ENCODE assay signal across 8 cellular contexts in genomic region chr2:84077504-84077903, GRCh38.
DNase-seq lines count a peak whose midpoint lies in the region; ATAC-seq and TF ChIP-seq lines count a peak whose summit lies in the region.

No MANE protein-coding gene starts in this region.

- no peaks in the 10 kb centered on the region for H4K20me1 ChIP-seq in neural progenitor cell (ENCODE audit: low read depth)

- H3K27me3 ChIP-seq in neural progenitor cell, result no peaks in the 10 kb centered on the region
- H3K27me3 ChIP-seq in CD8-positive, alpha-beta T cell (ENCODE audit: insufficient read depth, low read length), result no peaks in the 10 kb centered on the region

- H3K4me3 Mint-ChIP-seq in neural progenitor cell, result no peak overlapping the region
- H3K4me3 Mint-ChIP-seq in CD8-positive, alpha-beta T cell, result no peak overlapping the region

- no peaks in the 10 kb centered on the region for H3K4me1 ChIP-seq in neural progenitor cell
- no peaks in the 10 kb centered on the region for H3K4me1 ChIP-seq in CD8-positive, alpha-beta T cell (ENCODE audit: insufficient read depth, low read length)

- H3K27ac ChIP-seq in neural progenitor cell, result no peak overlapping the region
- H3K27ac ChIP-seq in CD8-positive, alpha-beta T cell (ENCODE audit: low read depth, low read length), result no peak overlapping the region

- POLR2A ChIA-PET in CD8-positive, alpha-beta T cell (lab: Charles Lee), result no interaction called here

- no peaks in the 10 kb centered on the region for H3K9me3 Mint-ChIP-seq in neural progenitor cell
- no peaks in the 10 kb centered on the region for H3K9me3 Mint-ChIP-seq in CD8-positive, alpha-beta T cell

- H3K9me3 ChIP-seq in neural progenitor cell (ENCODE audit: low read depth), result no peaks in the 10 kb centered on the region
- H3K9me3 ChIP-seq in CD8-positive, alpha-beta T cell (ENCODE audit: low read length), result no peaks in the 10 kb centered on the region

- no peaks in the 10 kb centered on the region for H3K79me2 ChIP-seq in neural progenitor cell (ENCODE audit: low read depth)

- H3K4me3 ChIP-seq in NB4 (ENCODE audit: low read depth, low read length), result no peak overlapping the region
- H3K4me3 ChIP-seq in astrocyte of the cerebellum (ENCODE audit: low read depth, low read length), result no peak overlapping the region
- no peak overlapping the region for H3K4me3 ChIP-seq in neural progenitor cell
- H3K4me3 ChIP-seq in CD8-positive, alpha-beta T cell (ENCODE audit: low read depth, low read length), result no peak overlapping the region

- TF ChIP-seq CTCF in GM12873 (IDR thresholded peaks at IDR 0.05; ENCODE audit: insufficient read depth, low read depth, low read length, missing control alignments) (peak; percentile 33), NB4 (IDR thresholded peaks at IDR 0.05; ENCODE audit: low read depth, low read length) (peak; percentile 59), astrocyte of the cerebellum (IDR thresholded peaks at IDR 0.05; ENCODE audit: low read depth, low read length, missing control alignments) (peak; percentile 14), neural progenitor cell (IDR thresholded peaks at IDR 0.05) (peak; percentile 69)
- TF ChIP-seq CTCF in CD8-positive, alpha-beta T cell (IDR thresholded peaks at IDR 0.05), result no peak

- H3K4me2 ChIP-seq in neural progenitor cell, result no peak overlapping the region

- no peaks in the 10 kb centered on the region for H3K36me3 ChIP-seq in neural progenitor cell
- H3K36me3 ChIP-seq in CD8-positive, alpha-beta T cell (ENCODE audit: insufficient read depth, low read length), result no peaks in the 10 kb centered on the region

- CTCF ChIA-PET in CD8-positive, alpha-beta T cell (lab: Charles Lee), result no interaction called here

- H3K9ac ChIP-seq in neural progenitor cell, result no peak overlapping the region

- TF ChIP-seq POLR2A in NB4 (IDR thresholded peaks at IDR 0.05; ENCODE audit: extremely low read depth, insufficient read length), result no peak

- no peak overlapping the region for H2AFZ ChIP-seq in neural progenitor cell (replicated peaks)

- no peaks in the 10 kb centered on the region for H3F3A ChIP-seq in neural progenitor cell (ENCODE audit: low read depth)

- no peak for ATAC-seq in CD8-positive, alpha-beta T cell
- ATAC-seq in GM21381 (IDR thresholded peaks at IDR 0.05; ENCODE audit: unreplicated experiment), result no peak

- no peaks in the 10 kb centered on the region for H3K27me3 Mint-ChIP-seq in neural progenitor cell (ENCODE audit: insufficient read depth, low read depth)
- peaks cover 4% of the 10 kb centered on the region for H3K27me3 Mint-ChIP-seq in CD8-positive, alpha-beta T cell (ENCODE audit: low read depth)

- no peak overlapping the region for H3K27ac Mint-ChIP-seq in neural progenitor cell
- H3K27ac Mint-ChIP-seq in CD8-positive, alpha-beta T cell, result no peak overlapping the region

- H3K4me1 Mint-ChIP-seq in neural progenitor cell, result no peaks in the 10 kb centered on the region
- H3K4me1 Mint-ChIP-seq in CD8-positive, alpha-beta T cell (ENCODE audit: low read depth), result no peaks in the 10 kb centered on the region

- in situ Hi-C loops in astrocyte of the cerebellum (cut with HindIII; ENCODE audit: low sequenced_read_pairs), result no loop called here

- peak; percentile 26 for DNase-seq in A172 (ENCODE audit: low spot score)
- peak; percentile 46 for DNase-seq in NB4 (ENCODE audit: low read depth)
- no peak for DNase-seq in astrocyte of the cerebellum (ENCODE audit: low read depth)
- DNase-seq in neural progenitor cell (ENCODE audit: low spot score), result peak; percentile 59
- DNase-seq in CD8-positive, alpha-beta T cell, result no peak
- DNase-seq in DMS79 treated with DMSO at 0.1 percent for 48 hours (lab: John Stamatoyannopoulos, UW), result no peak

- intact Hi-C loops in CD8-positive, alpha-beta T cell (cut with DNase I, micrococcal nuclease), result no loop called here

- H3K36me3 Mint-ChIP-seq in neural progenitor cell, result no peaks in the 10 kb centered on the region
- no peaks in the 10 kb centered on the region for H3K36me3 Mint-ChIP-seq in CD8-positive, alpha-beta T cell

Comparison
In these comparisons a context has a peak if more than half of its experiments do, and no peak if none do; other contexts are left out.
1. DNase-seq: peak in A172 (single experiment), NB4 (single experiment) and neural progenitor cell (single experiment); none in astrocyte of the cerebellum (single experiment), CD8-positive, alpha-beta T cell (0 of 7) and DMS79 treated with DMSO at 0.1 percent for 48 hours (single experiment).